Comparison of ENCODE assay signal across 1 cellular context in genomic region chr5:175854231-175855040, GRCh38.
TF ChIP-seq lines count a peak whose summit lies in the region.

No MANE protein-coding gene starts in this region.

TF ChIP-seq in HepG2, 621 proteins besides CTCF, POLR2A, EP300 and RAD21 (continued from another document and continues in another):
- TF ChIP-seq ATF2 (CRISPR knock-in tag; IDR thresholded peaks at IDR 0.05) (peak; percentile 79), SOX13 (IDR thresholded peaks at IDR 0.05) (peak; percentile 83), SOX13 (CRISPR knock-in tag; conservative IDR thresholded peaks at IDR 0.05 in 1 of 2, IDR thresholded peaks at IDR 0.05 in 1 of 2) (peak in 1 of 2 experiments; percentile 95; a peak in 2 of 4 replicates), ZMYM3 (CRISPR knock-in tag; IDR thresholded peaks at IDR 0.05) (peak; percentile 98), TP53 (CRISPR knock-in tag; conservative IDR thresholded peaks at IDR 0.05) (no peak), HNRNPLL (IDR thresholded peaks at IDR 0.05; ENCODE audit: low read depth, low read length, poor library complexity, severe bottlenecking) (no peak), MNT (IDR thresholded peaks at IDR 0.05) (no peak), ZNF572 (CRISPR knock-in tag; IDR thresholded peaks at IDR 0.05) (no peak), ZNF576 (CRISPR knock-in tag; IDR thresholded peaks at IDR 0.05) (no peak), SIN3B (IDR thresholded peaks at IDR 0.05; ENCODE audit: low read length) (no peak), TEAD3 (CRISPR knock-in tag; optimal IDR thresholded peaks at IDR 0.05; ENCODE audit: borderline replicate concordance) (peak; percentile 72), ATF4 (CRISPR knock-in tag; IDR thresholded peaks at IDR 0.05) (peak in 1 of 2 experiments; percentile 69; a peak in 2 of 4 replicates), IKZF1 (IDR thresholded peaks at IDR 0.05) (no peak), IRF1 (CRISPR knock-in tag; IDR thresholded peaks at IDR 0.05; ENCODE audit: low read depth) (no peak), ZKSCAN5 (CRISPR knock-in tag; IDR thresholded peaks at IDR 0.05) (no peak), ZSCAN22 (CRISPR knock-in tag; IDR thresholded peaks at IDR 0.05) (no peak), ZNF207 (IDR thresholded peaks at IDR 0.05; ENCODE audit: borderline replicate concordance) (no peak), FOSL2 (CRISPR knock-in tag; IDR thresholded peaks at IDR 0.05) (peak; percentile 89), ZNF761 (CRISPR knock-in tag; conservative IDR thresholded peaks at IDR 0.05) (peak; percentile 88), ZNF780A (CRISPR knock-in tag; IDR thresholded peaks at IDR 0.05) (no peak), ZNF260 (CRISPR knock-in tag; IDR thresholded peaks at IDR 0.05; ENCODE audit: borderline replicate concordance, low read depth) (no peak), ZNF644 (CRISPR knock-in tag; IDR thresholded peaks at IDR 0.05; ENCODE audit: low read depth) (peak; percentile 84), ZBTB3 (CRISPR knock-in tag; IDR thresholded peaks at IDR 0.05; ENCODE audit: borderline replicate concordance, low read depth) (peak; percentile 98), PAX8 (CRISPR knock-in tag; IDR thresholded peaks at IDR 0.05; ENCODE audit: borderline replicate concordance) (no peak), ATF6 (CRISPR knock-in tag; conservative IDR thresholded peaks at IDR 0.05) (no peak), SIN3A (IDR thresholded peaks at IDR 0.05; ENCODE audit: borderline replicate concordance, low read depth, low read length) (0 out of 2 replicates have a peak, but pooled peaks have one; percentile 40), ZNF660 (CRISPR knock-in tag; IDR thresholded peaks at IDR 0.05; ENCODE audit: borderline replicate concordance, low read depth) (no peak), ZNF343 (CRISPR knock-in tag; IDR thresholded peaks at IDR 0.05) (peak; percentile 72), SIX1 (CRISPR knock-in tag; IDR thresholded peaks at IDR 0.05; ENCODE audit: borderline replicate concordance) (peak; percentile 34; the same call in 1 of the 2 replicates), ARID5B (CRISPR knock-in tag; IDR thresholded peaks at IDR 0.05) (peak; percentile 94), RORA (CRISPR knock-in tag; IDR thresholded peaks at IDR 0.05) (no peak), HOXA3 (CRISPR knock-in tag; IDR thresholded peaks at IDR 0.05) (peak; percentile 82), ZNF432 (CRISPR knock-in tag; IDR thresholded peaks at IDR 0.05; ENCODE audit: borderline replicate concordance) (no peak), ZNF326 (CRISPR knock-in tag; IDR thresholded peaks at IDR 0.05; ENCODE audit: borderline replicate concordance) (no peak), FOXJ3 (CRISPR knock-in tag; IDR thresholded peaks at IDR 0.05; ENCODE audit: borderline replicate concordance) (peak; percentile 96), STAT5B (CRISPR knock-in tag; IDR thresholded peaks at IDR 0.05) (no peak), TOPORS (CRISPR knock-in tag; IDR thresholded peaks at IDR 0.05) (no peak), ZNF547 (CRISPR knock-in tag; IDR thresholded peaks at IDR 0.05) (peak; percentile 15; the same call in 1 of the 2 replicates), PAWR (CRISPR knock-in tag; IDR thresholded peaks at IDR 0.05; ENCODE audit: borderline replicate concordance) (no peak), ZFX (CRISPR knock-in tag; IDR thresholded peaks at IDR 0.05; ENCODE audit: low read depth) (peak; percentile 33), DMAP1 (CRISPR knock-in tag; IDR thresholded peaks at IDR 0.05) (no peak; the same call in 1 of the 2 replicates)
- TF ChIP-seq, protein P1, sequence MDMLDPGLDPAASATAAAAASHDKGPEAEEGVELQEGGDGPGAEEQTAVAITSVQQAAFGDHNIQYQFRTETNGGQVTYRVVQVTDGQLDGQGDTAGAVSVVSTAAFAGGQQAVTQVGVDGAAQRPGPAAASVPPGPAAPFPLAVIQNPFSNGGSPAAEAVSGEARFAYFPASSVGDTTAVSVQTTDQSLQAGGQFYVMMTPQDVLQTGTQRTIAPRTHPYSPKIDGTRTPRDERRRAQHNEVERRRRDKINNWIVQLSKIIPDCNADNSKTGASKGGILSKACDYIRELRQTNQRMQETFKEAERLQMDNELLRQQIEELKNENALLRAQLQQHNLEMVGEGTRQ (IDR thresholded peaks at IDR 0.05; ENCODE audit: low read depth, low read length) = no peak
- TF ChIP-seq, protein P1 (CRISPR knock-in tag; IDR thresholded peaks at IDR 0.05; ENCODE audit: borderline replicate concordance) = no peak
- TF ChIP-seq, protein P2, sequence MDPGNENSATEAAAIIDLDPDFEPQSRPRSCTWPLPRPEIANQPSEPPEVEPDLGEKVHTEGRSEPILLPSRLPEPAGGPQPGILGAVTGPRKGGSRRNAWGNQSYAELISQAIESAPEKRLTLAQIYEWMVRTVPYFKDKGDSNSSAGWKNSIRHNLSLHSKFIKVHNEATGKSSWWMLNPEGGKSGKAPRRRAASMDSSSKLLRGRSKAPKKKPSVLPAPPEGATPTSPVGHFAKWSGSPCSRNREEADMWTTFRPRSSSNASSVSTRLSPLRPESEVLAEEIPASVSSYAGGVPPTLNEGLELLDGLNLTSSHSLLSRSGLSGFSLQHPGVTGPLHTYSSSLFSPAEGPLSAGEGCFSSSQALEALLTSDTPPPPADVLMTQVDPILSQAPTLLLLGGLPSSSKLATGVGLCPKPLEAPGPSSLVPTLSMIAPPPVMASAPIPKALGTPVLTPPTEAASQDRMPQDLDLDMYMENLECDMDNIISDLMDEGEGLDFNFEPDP (CRISPR knock-in tag; conservative IDR thresholded peaks at IDR 0.05) = no peak
- TF ChIP-seq, protein P3, sequence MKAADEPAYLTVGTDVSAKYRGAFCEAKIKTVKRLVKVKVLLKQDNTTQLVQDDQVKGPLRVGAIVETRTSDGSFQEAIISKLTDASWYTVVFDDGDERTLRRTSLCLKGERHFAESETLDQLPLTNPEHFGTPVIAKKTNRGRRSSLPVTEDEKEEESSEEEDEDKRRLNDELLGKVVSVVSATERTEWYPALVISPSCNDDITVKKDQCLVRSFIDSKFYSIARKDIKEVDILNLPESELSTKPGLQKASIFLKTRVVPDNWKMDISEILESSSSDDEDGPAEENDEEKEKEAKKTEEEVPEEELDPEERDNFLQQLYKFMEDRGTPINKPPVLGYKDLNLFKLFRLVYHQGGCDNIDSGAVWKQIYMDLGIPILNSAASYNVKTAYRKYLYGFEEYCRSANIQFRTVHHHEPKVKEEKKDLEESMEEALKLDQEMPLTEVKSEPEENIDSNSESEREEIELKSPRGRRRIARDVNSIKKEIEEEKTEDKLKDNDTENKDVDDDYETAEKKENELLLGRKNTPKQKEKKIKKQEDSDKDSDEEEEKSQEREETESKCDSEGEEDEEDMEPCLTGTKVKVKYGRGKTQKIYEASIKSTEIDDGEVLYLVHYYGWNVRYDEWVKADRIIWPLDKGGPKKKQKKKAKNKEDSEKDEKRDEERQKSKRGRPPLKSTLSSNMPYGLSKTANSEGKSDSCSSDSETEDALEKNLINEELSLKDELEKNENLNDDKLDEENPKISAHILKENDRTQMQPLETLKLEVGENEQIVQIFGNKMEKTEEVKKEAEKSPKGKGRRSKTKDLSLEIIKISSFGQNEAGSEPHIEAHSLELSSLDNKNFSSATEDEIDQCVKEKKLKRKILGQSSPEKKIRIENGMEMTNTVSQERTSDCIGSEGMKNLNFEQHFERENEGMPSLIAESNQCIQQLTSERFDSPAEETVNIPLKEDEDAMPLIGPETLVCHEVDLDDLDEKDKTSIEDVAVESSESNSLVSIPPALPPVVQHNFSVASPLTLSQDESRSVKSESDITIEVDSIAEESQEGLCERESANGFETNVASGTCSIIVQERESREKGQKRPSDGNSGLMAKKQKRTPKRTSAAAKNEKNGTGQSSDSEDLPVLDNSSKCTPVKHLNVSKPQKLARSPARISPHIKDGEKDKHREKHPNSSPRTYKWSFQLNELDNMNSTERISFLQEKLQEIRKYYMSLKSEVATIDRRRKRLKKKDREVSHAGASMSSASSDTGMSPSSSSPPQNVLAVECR (CRISPR knock-in tag; IDR thresholded peaks at IDR 0.05; ENCODE audit: borderline replicate concordance) = peak; percentile 64; the same call in 1 of the 2 replicates
